Comparison of ENCODE assay signal across 20 cellular contexts in the genomic region with DNA sequence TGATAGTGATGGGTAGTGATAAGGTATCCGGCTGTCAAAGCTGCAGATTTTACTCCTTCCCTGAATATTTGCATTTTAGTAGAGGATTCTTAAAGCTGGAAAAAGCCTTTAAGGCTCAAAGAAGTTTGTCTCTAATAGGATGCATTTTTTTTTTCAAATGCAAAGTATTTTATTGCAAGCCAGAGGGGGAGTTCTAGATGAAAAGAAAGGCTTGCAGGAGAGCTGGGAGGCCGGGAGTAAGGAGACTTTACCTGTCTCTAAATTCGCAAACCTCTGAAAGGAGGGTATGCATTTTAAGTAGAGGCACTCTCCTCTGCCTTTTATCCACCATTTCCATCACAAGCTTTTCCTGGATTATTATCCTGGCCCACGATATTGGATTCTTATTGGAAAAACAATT.
DNase-seq lines count a peak whose midpoint lies in the region; ATAC-seq, FAIRE-seq and TF ChIP-seq lines count a peak whose summit lies in the region.
"Had no signal": no experiment of that assay in that cellular context is flagged by ENCODE, and none has a peak within 500 bp of the region (broad histone marks: within the 10 kb centered on the region; RNA-seq: fewer than 3 reads in every experiment).

No MANE protein-coding gene starts in this region.

- H3K27me3 ChIP-seq in GM23338 (ENCODE audit: insufficient read depth) (peaks cover 47% of the 10 kb centered on the region), HUES48 (ENCODE audit: control insufficient read depth, insufficient read depth, low read length) (peaks cover 59% of the 10 kb centered on the region), H1 (replicated peaks in 1 of 4; ENCODE audit: control insufficient read depth in 3 of 4, extremely low read depth in 1 of 4, insufficient read depth in 3 of 4, low read length in 3 of 4) (peaks cover 4 to 34% (median 22%) of the 10 kb centered on the region in 4 experiments), iPS-18a (ENCODE audit: control insufficient read depth, insufficient read depth, low read length) (peaks cover 58% of the 10 kb centered on the region)
- H3K27me3 ChIP-seq: BLaER1 treated with 17β-estradiol and CSF1 and Interleukin-3, amounts not matched to agents 10 nM and 100 nM had no signal

- no peak overlapping the region for H2AFZ ChIP-seq in GM23338
- H2AFZ ChIP-seq in H1 (ENCODE audit: low read length): no peak overlapping the region
- H2AFZ ChIP-seq: GM23248 had no signal

- TF ChIP-seq EP300 in H1 (IDR thresholded peaks at IDR 0.05; ENCODE audit: borderline replicate concordance in 1 of 2, low read depth in 2 of 2, low read length in 2 of 2): no peak

- no peaks in the 10 kb centered on the region for H3K79me1 ChIP-seq in H1 (ENCODE audit: low read depth, low read length)

- no peak overlapping the region for H3K23ac ChIP-seq in H1 (ENCODE audit: insufficient read length)

- H3K27me3 Mint-ChIP-seq in GM23338 (ENCODE audit: insufficient read depth, low read depth, poor library complexity): peaks cover 29% of the 10 kb centered on the region

- H3K14ac ChIP-seq in H1 (ENCODE audit: insufficient read length): no peak overlapping the region

- CTCF ChIA-PET in H1 (lab: Charles Lee; ENCODE audit: partially characterized antibody): interaction anchor here (0.7 to 1.7 kb wide), 6 partner anchors 10 to 406 kb away, joined by 3 to 5 read pairs (median 3); no protein-coding TSS in a partner anchor

- peak overlapping the region; percentile 43 for H3K4me3 ChIP-seq in GM23338
- peak overlapping the region; percentile 7 for H3K4me3 ChIP-seq in HUES48 (ENCODE audit: low read depth, low read length)
- H3K4me3 ChIP-seq in H1 (ENCODE audit: extremely low read depth in 1 of 4, insufficient read depth in 2 of 4, low read depth in 3 of 4, low read length in 4 of 4): peak overlapping the region in 1 of 4 experiments; percentile 39; a peak in 2 of 8 replicates
- H3K4me3 ChIP-seq in iPS-18a (ENCODE audit: low read length): peak overlapping the region; percentile 45
- H3K4me3 ChIP-seq: BLaER1 treated with 17β-estradiol and CSF1 and Interleukin-3, amounts not matched to agents 10 nM and 100 nM; GM23248; K562 had no signal

- H3K9me3 Mint-ChIP-seq in GM23338: no peaks in the 10 kb centered on the region
- H3K9me3 Mint-ChIP-seq: CD8-positive, alpha-beta T cell had no signal

- no peaks in the 10 kb centered on the region for H3K79me2 ChIP-seq in GM23338 (replicated peaks; ENCODE audit: insufficient read depth)
- H3K79me2 ChIP-seq in H1 (ENCODE audit: control insufficient read depth in 1 of 2, insufficient read depth in 2 of 2, low read length in 2 of 2): no peaks in the 10 kb centered on the region

- H4K91ac ChIP-seq in H1 (replicated peaks; ENCODE audit: insufficient read length, low read length): no peak overlapping the region

- no peak overlapping the region for H2BK20ac ChIP-seq in H1 (ENCODE audit: low read length)

- no peak for FAIRE-seq in H1 (lab: Jason Lieb, UNC)
- FAIRE-seq: GM19239, K562 had no signal

- TF ChIP-seq CTCF in GM23338 (conservative IDR thresholded peaks at IDR 0.05; ENCODE audit: low read depth in 2 of 2) (no peak), H1 (IDR thresholded peaks at IDR 0.05; ENCODE audit: control extremely low read depth in 1 of 3, insufficient read depth in 1 of 3, low read depth in 1 of 3, low read length in 3 of 3) (no peak)

- no peak overlapping the region for H3K4ac ChIP-seq in H1 (replicated peaks; ENCODE audit: insufficient read length, low read depth, low read length)

- peaks cover 37% of the 10 kb centered on the region for H3K4me1 Mint-ChIP-seq in GM23338
- H3K4me1 Mint-ChIP-seq: B cell had no signal

- peaks cover 6% of the 10 kb centered on the region; the same call in 1 of the 2 replicates for H3F3A ChIP-seq in GM23338 (replicated peaks; ENCODE audit: low read depth)

- H3K4me1 ChIP-seq in GM23338 (ENCODE audit: insufficient read depth) (peaks cover 43% of the 10 kb centered on the region), HUES48 (ENCODE audit: control insufficient read depth, insufficient read depth, low read length) (peaks cover 43% of the 10 kb centered on the region), H1 (replicated peaks in 1 of 4; ENCODE audit: control insufficient read depth in 3 of 4, insufficient read depth in 4 of 4, low read length in 3 of 4) (peaks cover 16 to 26% (median 21%) of the 10 kb centered on the region in 4 experiments), iPS-18a (ENCODE audit: control insufficient read depth, low read depth, low read length) (peaks cover 31% of the 10 kb centered on the region)

- H3K4me2 ChIP-seq in GM23338 (peak overlapping the region; percentile 72), H1 (ENCODE audit: insufficient read depth in 1 of 2, low read depth in 2 of 2, low read length in 2 of 2) (peak overlapping the region; percentile 51 to 67)

- H2BK15ac ChIP-seq in H1 (ENCODE audit: low read length): no peak overlapping the region

- no peaks in the 10 kb centered on the region for H3K36me3 ChIP-seq in GM23338 (ENCODE audit: insufficient read depth)
- H3K36me3 ChIP-seq in HUES48 (ENCODE audit: control insufficient read depth, insufficient read depth, low read length): no peaks in the 10 kb centered on the region
- no peaks in the 10 kb centered on the region for H3K36me3 ChIP-seq in H1 (ENCODE audit: control insufficient read depth in 2 of 4, insufficient read depth in 4 of 4, low read length in 3 of 4)
- no peaks in the 10 kb centered on the region for H3K36me3 ChIP-seq in iPS-18a (ENCODE audit: control insufficient read depth, low read depth, low read length)
- H3K36me3 ChIP-seq: BLaER1 treated with 17β-estradiol and CSF1 and Interleukin-3, amounts not matched to agents 10 nM and 100 nM had no signal

- POLR2A ChIA-PET in H1 (lab: Charles Lee; ENCODE audit: partially characterized antibody): interaction anchor here (1.0 kb wide), 1 partner anchor 146 kb away, joined by 3 read pairs; no protein-coding TSS in a partner anchor

- no peak for TF ChIP-seq POLR2A in H1 (IDR thresholded peaks at IDR 0.05; ENCODE audit: control extremely low read depth in 1 of 2, low read depth in 2 of 2, low read length in 2 of 2)

- ATAC-seq in GM23338 (peak; percentile 38), HG03439 (IDR thresholded peaks at IDR 0.05; ENCODE audit: unreplicated experiment) (no peak), HG03095 (IDR thresholded peaks at IDR 0.05; ENCODE audit: unreplicated experiment) (no peak)
- ATAC-seq: CD8-positive, alpha-beta T cell; K562 had no signal

- peak; percentile 53 for DNase-seq in GM23338 (ENCODE audit: low spot score)
- DNase-seq in H1 (ENCODE audit: low read depth in 1 of 2, low spot score in 2 of 2): no peak
- DNase-seq in DMS79 (lab: John Stamatoyannopoulos, UW): no peak
- no peak for DNase-seq in EL
- DNase-seq: 8988T; CD8-positive, alpha-beta T cell; DMS 273 treated with DMSO at 0.1 percent for 48 hours; DMS53; GF-D8; GM23248; HCEC 1CT; IMR-90 had no signal

- no peaks in the 10 kb centered on the region for H3K36me3 Mint-ChIP-seq in GM23338 (ENCODE audit: low read depth)
- H3K36me3 Mint-ChIP-seq: CD8-positive, alpha-beta T cell had no signal

- no peak overlapping the region for H4K5ac ChIP-seq in H1 (ENCODE audit: insufficient read length, low read depth, low read length)

- TF ChIP-seq RAD21 in H1 (IDR thresholded peaks at IDR 0.05 in 1 of 2, conservative IDR thresholded peaks at IDR 0.05 in 1 of 2; ENCODE audit: low read depth in 2 of 2, low read length in 2 of 2): no peak

- no peak overlapping the region for H3K9ac ChIP-seq in HUES48 (ENCODE audit: low read depth, low read length)
- H3K9ac ChIP-seq in H1 (replicated peaks in 1 of 4; ENCODE audit: extremely low read depth in 1 of 4, low read depth in 3 of 4, low read length in 3 of 4): no peak overlapping the region
- H3K9ac ChIP-seq in iPS-18a (ENCODE audit: low read length): no peak overlapping the region
- H3K9ac ChIP-seq: BLaER1 treated with 17β-estradiol and CSF1 and Interleukin-3, amounts not matched to agents 10 nM and 100 nM; GM23248 had no signal

- H4K8ac ChIP-seq in H1 (ENCODE audit: extremely low read depth, insufficient read depth, low read length): no peak overlapping the region

- no peak overlapping the region for H3K27ac ChIP-seq in GM23338 (ENCODE audit: low read depth)
- H3K27ac ChIP-seq in HUES48 (ENCODE audit: low read depth, low read length): peak overlapping the region; percentile 21
- no peak overlapping the region for H3K27ac ChIP-seq in H1 (ENCODE audit: low read depth, low read length)
- H3K27ac ChIP-seq in iPS-18a (ENCODE audit: low read length): no peak overlapping the region
- H3K27ac ChIP-seq: BLaER1 treated with 17β-estradiol and CSF1 and Interleukin-3, amounts not matched to agents 10 nM and 100 nM; GM23248 had no signal

- H3K9me3 ChIP-seq in HUES48 (ENCODE audit: control insufficient read depth, insufficient read depth, low read length) (no peaks in the 10 kb centered on the region), H1 (ENCODE audit: insufficient read depth in 2 of 2, low read depth in 1 of 2, low read length in 1 of 2) (no peaks in the 10 kb centered on the region; a peak in 1 of 4 replicates), iPS-18a (ENCODE audit: control insufficient read depth, low read depth, low read length) (no peaks in the 10 kb centered on the region)
- H3K9me3 ChIP-seq: BLaER1 treated with 17β-estradiol and CSF1 and Interleukin-3, amounts not matched to agents 10 nM and 100 nM had no signal

- no peak overlapping the region for H2BK120ac ChIP-seq in H1 (replicated peaks; ENCODE audit: low read depth, low read length)

- no peak overlapping the region for H3K18ac ChIP-seq in H1 (ENCODE audit: extremely low read depth, low read length)

- H3K27ac Mint-ChIP-seq in GM23338: no peak overlapping the region
- H3K27ac Mint-ChIP-seq: B cell; CD8-positive, alpha-beta T cell had no signal

- WGBS in H1 (ENCODE audit: extremely low coverage in 1 of 2, insufficient coverage in 1 of 2, insufficient read length in 1 of 2, insufficient replicate concordance in 2 of 2, low coverage in 1 of 2, low lambda C conversion rate in 2 of 2, missing lambda C conversion rate in 1 of 2), 2 experiments: 7% methylated on average over 4 of the region's 4 CpGs; no CpG with 5 or more reads in 1 of the 2 experiments

- no peak overlapping the region for H2BK5ac ChIP-seq in H1 (ENCODE audit: low read depth, low read length)

- no peak overlapping the region for H2BK12ac ChIP-seq in H1 (ENCODE audit: low read depth, low read length)

- H3K9me2 ChIP-seq in GM23338 (ENCODE audit: insufficient read depth): no peaks in the 10 kb centered on the region

- no peaks in the 10 kb centered on the region for H4K20me1 ChIP-seq in GM23338 (replicated peaks; ENCODE audit: insufficient read depth)
- no peaks in the 10 kb centered on the region for H4K20me1 ChIP-seq in H1 (replicated peaks in 1 of 2; ENCODE audit: control insufficient read depth in 1 of 2, insufficient read depth in 2 of 2, low read length in 2 of 2)
- H4K20me1 ChIP-seq: BLaER1 treated with 17β-estradiol and CSF1 and Interleukin-3, amounts not matched to agents 10 nM and 100 nM had no signal

- no peak overlapping the region for H2AK5ac ChIP-seq in H1 (ENCODE audit: low read depth, low read length)

- H3K4me3 Mint-ChIP-seq in GM23338: peak overlapping the region; percentile 53
- H3K4me3 Mint-ChIP-seq: B cell; CD8-positive, alpha-beta T cell had no signal

- no peak overlapping the region for H3K56ac ChIP-seq in H1 (replicated peaks; ENCODE audit: insufficient read length, low read depth, low read length)

- no peaks in the 10 kb centered on the region for H3K23me2 ChIP-seq in H1 (ENCODE audit: low read depth, low read length)
